8 cellular contexts compared by ENCODE assay signal in the genomic region with DNA sequence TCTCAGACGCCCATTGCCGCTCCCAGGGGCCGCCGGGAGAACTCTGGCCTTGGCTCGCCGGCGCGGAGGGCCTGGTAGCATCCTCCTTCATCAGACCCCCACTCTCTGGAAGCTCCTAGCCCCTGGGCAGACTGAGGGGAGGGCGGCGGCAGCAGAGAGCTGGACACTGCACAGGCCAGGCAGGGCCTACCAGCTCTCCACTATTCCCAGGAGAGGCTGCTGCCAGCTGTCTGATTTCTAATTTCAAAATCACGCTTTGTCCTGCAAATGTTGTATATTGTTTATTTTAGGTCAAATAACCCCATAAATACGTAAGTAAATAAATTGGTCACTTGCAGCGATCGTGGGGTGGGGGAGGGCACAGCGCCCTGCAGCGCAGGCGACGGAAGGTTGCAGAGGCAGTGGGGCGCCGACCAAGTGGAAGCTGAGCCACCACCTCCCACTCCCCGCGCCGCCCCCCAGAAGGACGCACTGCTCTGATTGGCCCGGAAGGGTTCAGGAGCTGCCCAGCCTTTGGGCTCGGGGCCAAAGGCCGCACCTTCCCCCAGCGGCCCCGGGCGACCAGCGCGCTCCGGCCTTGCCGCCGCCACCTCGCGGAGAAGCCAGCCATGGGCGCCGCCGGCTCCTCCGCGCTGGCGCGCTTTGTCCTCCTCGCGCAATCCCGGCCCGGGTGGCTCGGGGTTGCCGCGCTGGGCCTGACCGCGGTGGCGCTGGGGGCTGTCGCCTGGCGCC. TPM values are rescaled to one million over a fixed set of nuclear protein-coding genes. Genes with fewer than 3 reads are reported as not detected.
A peak's percentile ranks its signal among the peaks of the same experiment; 100 is the strongest.
DNase-seq lines count a peak whose midpoint lies in the region; ATAC-seq and TF ChIP-seq lines count a peak whose summit lies in the region.

A gene (plus strand): TSS at position 577 of the 732 bp plus-strand sequence. CDS start 32 bp downstream, at position 609.

- intact Hi-C loops in testis (cut with DNase I; ENCODE audit: low total_unique reads) = no loop called here

- peak within 1 kb of the TSS; percentile 71 for H3K27ac ChIP-seq in HUES48 (ENCODE audit: low read depth, low read length)
- no peak within 1 kb of the TSS for H3K27ac ChIP-seq in OCI-LY3 (ENCODE audit: low read length)
- no peak within 1 kb of the TSS for H3K27ac ChIP-seq in testis

- H3K9me3 ChIP-seq in HUES48 (ENCODE audit: control insufficient read depth, insufficient read depth, low read length) = no peaks in the 10 kb centered on the region
- no peaks in the 10 kb centered on the region for H3K9me3 ChIP-seq in OCI-LY3 (ENCODE audit: insufficient read depth, low read length)
- H3K9me3 ChIP-seq in endocrine pancreas (ENCODE audit: control insufficient read depth, low read length) = no peaks in the 10 kb centered on the region
- H3K9me3 ChIP-seq in testis = no peaks in the 10 kb centered on the region

- H4K20me1 ChIP-seq in OCI-LY3 (ENCODE audit: insufficient read depth, low read length) = no peaks in the 10 kb centered on the region

- H3K9ac ChIP-seq in HUES48 (ENCODE audit: low read depth, low read length) (peak within 1 kb of the TSS; percentile 89), OCI-LY3 (ENCODE audit: low read length) (peak within 1 kb of the TSS; percentile 63), endocrine pancreas (ENCODE audit: control insufficient read depth, insufficient read depth, low read length) (peak within 1 kb of the TSS; percentile 51)

- peak within 1 kb of the TSS; percentile 66 for H3K4me2 ChIP-seq in OCI-LY3 (ENCODE audit: low read length)

- WGBS in testis, 2 donors = 0 to 1% methylated on average over 28 to 48 of the region's 56 CpGs

- H3K4me3 ChIP-seq in HUES48 (ENCODE audit: low read depth, low read length) (peak within 1 kb of the TSS; percentile 82), OCI-LY3 (ENCODE audit: low read length) (peak within 1 kb of the TSS; percentile 78), endocrine pancreas (ENCODE audit: control insufficient read depth, insufficient read depth, low read length) (peak within 1 kb of the TSS; percentile 4), testis (peak within 1 kb of the TSS; percentile 57)

- TF ChIP-seq POLR2A in testis (IDR thresholded peaks at IDR 0.05) = no peak

- H3K4me1 ChIP-seq in HUES48 (ENCODE audit: control insufficient read depth, insufficient read depth, low read length) = peaks cover 15% of the 10 kb centered on the region
- no peaks in the 10 kb centered on the region for H3K4me1 ChIP-seq in OCI-LY3 (ENCODE audit: low read length)
- H3K4me1 ChIP-seq in endocrine pancreas (ENCODE audit: control insufficient read depth, insufficient read depth, low read length) = peaks cover 6% of the 10 kb centered on the region
- peaks cover 8% of the 10 kb centered on the region for H3K4me1 ChIP-seq in testis

- H3K79me2 ChIP-seq in OCI-LY3 (ENCODE audit: low read length) = no peaks in the 10 kb centered on the region

- DNase-seq in Caki2 (ENCODE audit: low read depth) (peak; percentile 77), medulla oblongata (ENCODE audit: extremely low spot score) (peak; percentile 58), testis (peak; percentile 62)
- no peak for DNase-seq in stimulated activated CD4-positive, alpha-beta T cell treated with anti-CD3 and anti-CD28 coated beads, Interleukin-4, amount 100 ng/mL, for 1 hour

- TF ChIP-seq CTCF in OCI-LY3 (IDR thresholded peaks at IDR 0.05; ENCODE audit: low read depth, low read length) (no peak; the same call in 1 of the 2 replicates), testis (IDR thresholded peaks at IDR 0.05) (peak in 1 of 3 experiments; percentile 9)

- peak; percentile 60 for ATAC-seq in GM19467 (IDR thresholded peaks at IDR 0.05; ENCODE audit: unreplicated experiment)

- no peaks in the 10 kb centered on the region; the same call in 1 of the 2 replicates for H3K27me3 ChIP-seq in HUES48 (ENCODE audit: control insufficient read depth, insufficient read depth, low read length)
- H3K27me3 ChIP-seq in OCI-LY3 (ENCODE audit: low read depth, low read length) = peaks cover 8% of the 10 kb centered on the region; the same call in 1 of the 2 replicates
- H3K27me3 ChIP-seq in endocrine pancreas (ENCODE audit: control insufficient read depth, insufficient read depth, low read length) = no peaks in the 10 kb centered on the region
- no peaks in the 10 kb centered on the region for H3K27me3 ChIP-seq in testis

- H3K36me3 ChIP-seq in HUES48 (ENCODE audit: control insufficient read depth, insufficient read depth, low read length) (peaks cover 11% of the 10 kb centered on the region; the same call in 1 of the 2 replicates), OCI-LY3 (replicated peaks; ENCODE audit: low read depth, low read length) (no peaks in the 10 kb centered on the region), endocrine pancreas (ENCODE audit: control insufficient read depth, insufficient read depth, low read length) (no peaks in the 10 kb centered on the region), testis (ENCODE audit: low read depth, missing control alignments) (no peaks in the 10 kb centered on the region)

- peak within 1 kb of the TSS; percentile 63 for H2AFZ ChIP-seq in OCI-LY3 (ENCODE audit: low read depth, low read length)

- in situ Hi-C loops in Caki2 (cut with HindIII; ENCODE audit: low pct_unique_long_range_greater_than_20kb, low sequenced_read_pairs) = no loop called here

RNA-seq across cellular contexts. Expression of the gene that starts here (rescaled TPM):
- 5.2 TPM in 2 replicates for total RNA-seq in Caki2 (2014; rRNA removed; shearing (Covaris generic); ENCODE audit: low replicate concordance)
- 1 to 10 TPM in 1 of 2 donors, under 1 TPM in 1; 0.93 to 1.1 TPM for total RNA-seq in testis
- 2.3 TPM for polyA plus RNA-seq in testis (ENCODE audit: insufficient read depth, low read depth, low replicate concordance)

Comparison
In these comparisons a context has a peak if more than half of its experiments do, and no peak if none do; other contexts are left out.
1. H3K4me3 ChIP-seq: peak in every context shown above with its lines; median percentile 82 in HUES48; 78 in OCI-LY3; 57 in testis; 4 in endocrine pancreas.